10 cellular contexts compared by ENCODE assay signal in the genomic region with DNA sequence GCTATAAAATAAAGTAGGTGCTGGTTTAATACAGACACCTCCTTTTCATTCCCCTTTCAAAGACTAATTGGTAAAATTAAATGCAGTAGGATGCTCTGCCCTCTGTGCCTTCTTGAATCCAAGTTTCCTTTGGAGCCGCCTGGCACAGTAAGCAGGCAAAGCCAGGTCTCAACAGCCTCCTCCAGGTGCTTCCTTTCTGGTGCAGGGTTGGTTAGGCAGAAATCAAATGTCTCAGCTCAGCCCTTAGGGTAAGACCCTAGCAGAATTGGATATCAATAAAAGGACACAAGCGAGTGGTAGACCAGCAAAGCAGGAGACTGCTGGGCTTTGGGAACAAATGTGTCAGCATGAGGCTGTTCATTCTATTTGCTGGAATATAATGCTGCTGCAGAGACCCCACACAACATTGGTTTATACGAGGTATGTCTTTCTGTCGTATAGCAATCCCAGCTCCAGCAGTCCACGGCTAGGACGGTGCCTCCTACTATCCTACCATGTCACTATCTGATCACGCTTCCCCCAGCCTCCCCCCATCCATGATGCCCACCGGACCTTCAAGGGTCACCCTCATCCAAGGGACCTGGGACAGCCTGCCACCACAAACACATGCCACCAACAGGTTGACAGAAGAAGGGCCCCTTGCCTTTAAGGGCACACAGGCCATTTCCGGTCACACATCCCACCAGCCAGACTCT. TPM values are rescaled to one million over a fixed set of nuclear protein-coding genes. Genes with fewer than 3 reads are reported as not detected.
A peak's percentile ranks its signal among the peaks of the same experiment; 100 is the strongest.
DNase-seq lines count a peak whose midpoint lies in the region; ATAC-seq and TF ChIP-seq lines count a peak whose summit lies in the region.
"Had no signal": no experiment of that assay in that cellular context is flagged by ENCODE, and none has a peak within 500 bp of the region (broad histone marks: within the 10 kb centered on the region; RNA-seq: fewer than 3 reads in every experiment).

No MANE protein-coding gene starts in this region.

- H3K27me3 ChIP-seq in Panc1 (ENCODE audit: control insufficient read depth, insufficient read depth, low read length) (no peaks in the 10 kb centered on the region), breast epithelium (no peaks in the 10 kb centered on the region), thoracic aorta (replicated peaks; ENCODE audit: insufficient read depth) (no peaks in the 10 kb centered on the region), aorta (ENCODE audit: control insufficient read depth in 1 of 2, insufficient read depth in 2 of 2, low read length in 1 of 2) (no peaks in the 10 kb centered on the region)

- H3K9me3 ChIP-seq in Panc1 (ENCODE audit: control insufficient read depth, insufficient read depth, low read depth, low read length) (no peaks in the 10 kb centered on the region), breast epithelium (no peaks in the 10 kb centered on the region), thoracic aorta (no peaks in the 10 kb centered on the region), aorta (ENCODE audit: control insufficient read depth, low read length) (no peaks in the 10 kb centered on the region)

- peak overlapping the region; percentile 88 for H3K27ac ChIP-seq in Panc1 (ENCODE audit: low read length)
- H3K27ac ChIP-seq in breast epithelium, result peak overlapping the region; percentile 57 to 82
- peak overlapping the region; percentile 37 to 70 for H3K27ac ChIP-seq in thoracic aorta
- H3K27ac ChIP-seq in aorta (ENCODE audit: low read depth in 1 of 2, low read length in 2 of 2), result peak overlapping the region in 1 of 2 donors; percentile 69

- 83 to 85% methylated on average over 9 of the region's 9 CpGs for WGBS in aorta, 2 donors

- H3K4me3 Mint-ChIP-seq in mesothelial cell of epicardium, result no peak overlapping the region
- H3K4me3 Mint-ChIP-seq: GM23338 had no signal

- peaks cover 25% of the 10 kb centered on the region for H3K4me1 Mint-ChIP-seq in mesothelial cell of epicardium

- POLR2A ChIA-PET in Panc1 (lab: Charles Lee), result interaction anchor here (0.6 to 0.9 kb wide), 3 partner anchors 42 to 66 kb away, joined by 3 to 4 read pairs (median 3); no protein-coding TSS in a partner anchor

- in situ Hi-C loops in Panc1 (cut with HindIII; ENCODE audit: low pct_unique_long_range_greater_than_20kb, low sequenced_read_pairs), result no loop called here

- H3K36me3 Mint-ChIP-seq in mesothelial cell of epicardium, result peaks cover 42% of the 10 kb centered on the region

- TF ChIP-seq CTCF in Panc1 (IDR thresholded peaks at IDR 0.05) (no peak), breast epithelium (IDR thresholded peaks at IDR 0.05) (no peak), mesothelial cell of epicardium (IDR thresholded peaks at IDR 0.05; ENCODE audit: unreplicated experiment) (no peak), thoracic aorta (IDR thresholded peaks at IDR 0.05) (no peak)

- peak overlapping the region; percentile 96 for H3K27ac Mint-ChIP-seq in mesothelial cell of epicardium

- H3K36me3 ChIP-seq in Panc1 (ENCODE audit: control insufficient read depth, insufficient read depth, low read length) (peaks cover 14% of the 10 kb centered on the region; the same call in 1 of the 2 replicates), breast epithelium (no peaks in the 10 kb centered on the region), thoracic aorta (peaks cover 35% of the 10 kb centered on the region), aorta (ENCODE audit: control insufficient read depth in 1 of 2, insufficient read depth in 2 of 2, low read length in 1 of 2) (peaks cover 4 to 9% of the 10 kb centered on the region in 2 donors)

- CTCF ChIA-PET in Panc1 (lab: Charles Lee), result no interaction called here

- no peaks in the 10 kb centered on the region for H3K27me3 Mint-ChIP-seq in mesothelial cell of epicardium (ENCODE audit: low read depth)

- H3K4me3 ChIP-seq in Panc1 (ENCODE audit: low read depth in 2 of 2, low read length in 2 of 2) (no peak overlapping the region), breast epithelium (no peak overlapping the region), thoracic aorta (no peak overlapping the region), aorta (ENCODE audit: low read length in 2 of 2) (no peak overlapping the region)
- H3K4me3 ChIP-seq: GM23338 had no signal

- TF ChIP-seq POLR2A in breast epithelium (IDR thresholded peaks at IDR 0.05), result no peak

- no peak for ATAC-seq in Panc1
- ATAC-seq in thoracic aorta (ENCODE audit: insufficient number of reproducible peaks, low FRiP score, low read depth), result no peak
- ATAC-seq in aorta (ENCODE audit: low FRiP score), result no peak
- ATAC-seq: GM23338 had no signal

- BruUV-seq in Panc1 (replicated peaks; lab: Mats Ljungman, UMichigan), result no TSS peak

- peaks cover 39% of the 10 kb centered on the region for H3K4me1 ChIP-seq in Panc1 (ENCODE audit: control insufficient read depth, insufficient read depth, low read length)
- H3K4me1 ChIP-seq in breast epithelium, result no peaks in the 10 kb centered on the region
- H3K4me1 ChIP-seq in thoracic aorta (ENCODE audit: control insufficient read depth in 1 of 2, low read depth in 2 of 2), result peaks cover 19 to 34% of the 10 kb centered on the region in 2 donors
- H3K4me1 ChIP-seq in aorta (ENCODE audit: control insufficient read depth in 1 of 2, insufficient read depth in 2 of 2, low read length in 2 of 2), result peaks cover 0 to 5% of the 10 kb centered on the region in 2 donors

- DNase-seq in Panc1 (ENCODE audit: low read depth, low spot score) (no peak), breast epithelium (ENCODE audit: low spot score in 2 of 2) (peak in 1 of 2 donors; percentile 11), mesothelial cell of epicardium (ENCODE audit: low spot score in 2 of 2, unreplicated experiment in 2 of 2) (no peak), thoracic aorta (ENCODE audit: low spot score) (no peak), aorta (no peak), 8988T (no peak), DMS53 treated with DMSO at 0.1 percent for 48 hours (lab: John Stamatoyannopoulos, UW; ENCODE audit: unreplicated experiment) (no peak)
- DNase-seq: NCI-H524 treated with DMSO at 0.1 percent for 48 hours; stimulated activated CD8-positive, alpha-beta memory T cell treated with anti-CD3 and anti-CD28 coated beads, Interleukin-4, amount 100 ng/mL, for 48 hours had no signal

- intact Hi-C loops in Panc1 (cut with micrococcal nuclease; ENCODE audit: unreplicated experiment), result no loop called here
- intact Hi-C loops in breast epithelium (cut with DNase I; ENCODE audit: low total_unique reads), result no loop called here
- intact Hi-C loops in aorta (cut with DNase I), result no loop called here

- peaks cover 3% of the 10 kb centered on the region for H3K9me3 Mint-ChIP-seq in mesothelial cell of epicardium

RNA-seq across cellular contexts. Expression of a gene that starts 58.4 kb away (rescaled TPM):
- total RNA-seq in Panc1 (2021; ENCODE audit: unreplicated experiment) (171 TPM), breast epithelium (100 to 1,000 TPM; 162 to 192 (median 164) TPM), mesothelial cell of epicardium (136 to 151 TPM (median 146 TPM) in 3 replicates), thoracic aorta (100 to 1,000 TPM; 235 to 258 TPM), aorta (100 to 1,000 TPM; 208 to 213 TPM)
- 189 TPM for polyA plus RNA-seq in Panc1 (2012; ENCODE audit: insufficient read length)
- 100 to 1,000 TPM in 1 of 2 donors, 10 to 100 TPM in 1; 99.8 to 190 TPM for polyA plus RNA-seq in aorta
